Comparison of ENCODE assay signal across 8 cellular contexts in the genomic region with DNA sequence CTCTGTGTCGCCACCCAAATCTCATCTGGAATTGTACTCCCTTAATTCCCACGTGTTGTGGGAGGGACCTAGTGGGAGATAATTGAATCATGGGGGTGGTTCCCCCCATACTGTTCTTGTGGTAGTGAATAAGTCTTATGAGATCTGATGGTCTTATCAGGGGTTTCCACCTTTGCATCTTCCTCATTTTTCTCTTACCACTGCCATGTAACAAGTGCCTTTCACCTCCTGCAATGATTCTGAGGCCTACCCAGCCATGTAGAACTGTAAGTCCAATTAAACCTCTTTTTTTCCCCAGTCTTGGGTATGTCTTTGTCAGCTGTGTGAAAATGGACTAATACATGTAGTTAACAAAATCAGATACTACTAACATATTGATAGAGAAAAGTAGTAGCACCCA. TPM values are rescaled to one million over a fixed set of nuclear protein-coding genes. Genes with fewer than 3 reads are reported as not detected.
"Had no signal": no experiment of that assay in that cellular context is flagged by ENCODE, and none has a peak within 500 bp of the region (broad histone marks: within the 10 kb centered on the region; RNA-seq: fewer than 3 reads in every experiment).

No MANE protein-coding gene starts in this region.

RNA-seq across cellular contexts. Expression of gene KIF4B, which starts 35.3 kb away (rescaled TPM):
- total RNA-seq: activated CD4-positive, alpha-beta memory T cell treated with anti-CD3 and anti-CD28 coated beads, Interleukin-2, amount 10 ng/mL, durations not matched to agents 7 days and 5 days; activated CD4-positive, alpha-beta T cell treated with anti-CD3 and anti-CD28 coated beads, Interleukin-2, amount 10 ng/mL, durations not matched to agents 7 days and 5 days; activated naive CD8-positive, alpha-beta T cell treated with anti-CD3 and anti-CD28 coated beads, Interleukin-2, amount 10 ng/mL, durations not matched to agents 7 days and 5 days; ascending aorta; cardiac muscle cell; colonic mucosa; T-helper 17 cell had no signal
- polyA plus RNA-seq: adipose tissue, cardiac muscle cell had no signal
